1 cellular context compared by ENCODE assay signal in the genomic region with DNA sequence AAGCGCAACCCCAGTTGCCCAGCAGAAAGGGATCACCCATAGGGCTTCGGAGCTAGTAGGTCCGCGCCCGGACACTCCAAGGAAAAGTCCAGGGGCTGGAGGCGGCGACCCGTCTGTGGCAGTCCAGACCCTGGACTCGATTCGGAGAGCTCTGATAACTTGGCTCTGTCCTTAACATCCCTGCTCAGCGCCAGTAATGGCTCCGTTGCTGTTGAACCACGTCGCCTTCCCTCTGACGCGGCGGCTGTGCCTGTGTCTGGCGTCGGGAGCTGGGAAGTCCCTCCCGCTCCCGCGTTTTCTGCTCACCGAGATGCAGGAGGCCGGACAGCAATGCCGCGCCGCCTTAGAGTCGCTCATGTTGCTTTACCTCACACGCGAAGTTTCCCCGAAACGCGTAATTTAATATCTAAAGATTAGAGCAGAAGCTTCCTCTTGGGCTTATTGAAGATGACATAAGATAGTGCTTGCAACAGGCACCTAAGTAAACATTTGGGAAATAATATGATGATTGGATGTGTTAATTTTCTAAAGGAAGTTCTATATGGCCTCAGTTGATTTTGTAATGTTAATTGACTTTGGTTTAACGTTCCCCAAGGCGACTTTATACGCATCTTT.
TF ChIP-seq lines count a peak whose summit lies in the region.

No MANE protein-coding gene starts in this region.

TF ChIP-seq in K562, 482 proteins besides CTCF, POLR2A, EP300 and RAD21 (continued from another document and continues in another):
- TF ChIP-seq, protein P1, sequence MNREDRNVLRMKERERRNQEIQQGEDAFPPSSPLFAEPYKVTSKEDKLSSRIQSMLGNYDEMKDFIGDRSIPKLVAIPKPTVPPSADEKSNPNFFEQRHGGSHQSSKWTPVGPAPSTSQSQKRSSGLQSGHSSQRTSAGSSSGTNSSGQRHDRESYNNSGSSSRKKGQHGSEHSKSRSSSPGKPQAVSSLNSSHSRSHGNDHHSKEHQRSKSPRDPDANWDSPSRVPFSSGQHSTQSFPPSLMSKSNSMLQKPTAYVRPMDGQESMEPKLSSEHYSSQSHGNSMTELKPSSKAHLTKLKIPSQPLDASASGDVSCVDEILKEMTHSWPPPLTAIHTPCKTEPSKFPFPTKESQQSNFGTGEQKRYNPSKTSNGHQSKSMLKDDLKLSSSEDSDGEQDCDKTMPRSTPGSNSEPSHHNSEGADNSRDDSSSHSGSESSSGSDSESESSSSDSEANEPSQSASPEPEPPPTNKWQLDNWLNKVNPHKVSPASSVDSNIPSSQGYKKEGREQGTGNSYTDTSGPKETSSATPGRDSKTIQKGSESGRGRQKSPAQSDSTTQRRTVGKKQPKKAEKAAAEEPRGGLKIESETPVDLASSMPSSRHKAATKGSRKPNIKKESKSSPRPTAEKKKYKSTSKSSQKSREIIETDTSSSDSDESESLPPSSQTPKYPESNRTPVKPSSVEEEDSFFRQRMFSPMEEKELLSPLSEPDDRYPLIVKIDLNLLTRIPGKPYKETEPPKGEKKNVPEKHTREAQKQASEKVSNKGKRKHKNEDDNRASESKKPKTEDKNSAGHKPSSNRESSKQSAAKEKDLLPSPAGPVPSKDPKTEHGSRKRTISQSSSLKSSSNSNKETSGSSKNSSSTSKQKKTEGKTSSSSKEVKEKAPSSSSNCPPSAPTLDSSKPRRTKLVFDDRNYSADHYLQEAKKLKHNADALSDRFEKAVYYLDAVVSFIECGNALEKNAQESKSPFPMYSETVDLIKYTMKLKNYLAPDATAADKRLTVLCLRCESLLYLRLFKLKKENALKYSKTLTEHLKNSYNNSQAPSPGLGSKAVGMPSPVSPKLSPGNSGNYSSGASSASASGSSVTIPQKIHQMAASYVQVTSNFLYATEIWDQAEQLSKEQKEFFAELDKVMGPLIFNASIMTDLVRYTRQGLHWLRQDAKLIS (CRISPR knock-in tag; IDR thresholded peaks at IDR 0.05), result 0 out of 2 replicates have a peak, but pooled peaks have one; percentile 51
- TF ChIP-seq, protein P2, sequence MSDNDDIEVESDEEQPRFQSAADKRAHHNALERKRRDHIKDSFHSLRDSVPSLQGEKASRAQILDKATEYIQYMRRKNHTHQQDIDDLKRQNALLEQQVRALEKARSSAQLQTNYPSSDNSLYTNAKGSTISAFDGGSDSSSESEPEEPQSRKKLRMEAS (CRISPR knock-in tag; IDR thresholded peaks at IDR 0.05), result peak; percentile 91
- TF ChIP-seq CHD1 (IDR thresholded peaks at IDR 0.05; ENCODE audit: low read length) (peak; percentile 79), HDGF (IDR thresholded peaks at IDR 0.05) (no peak), SUPT5H (IDR thresholded peaks at IDR 0.05) (peak; percentile 82), C11orf30 (IDR thresholded peaks at IDR 0.05; ENCODE audit: low read depth) (peak; percentile 56), ZC3H8 (IDR thresholded peaks at IDR 0.05) (no peak), MTA3 (IDR thresholded peaks at IDR 0.05; ENCODE audit: borderline replicate concordance) (peak; percentile 64; the same call in 1 of the 2 replicates), LCOR (CRISPR knock-in tag; IDR thresholded peaks at IDR 0.05) (peak; percentile 93; the same call in 1 of the 2 replicates), MYC (IDR thresholded peaks at IDR 0.05; ENCODE audit: low read depth, low read length) (peak; percentile 55; the same call in 1 of the 2 replicates), MYC (CRISPR knock-in tag; IDR thresholded peaks at IDR 0.05; ENCODE audit: borderline replicate concordance, low read depth) (0 out of 2 replicates have a peak, but pooled peaks have one; percentile 54), L3MBTL2 (IDR thresholded peaks at IDR 0.05) (peak; percentile 97), DIDO1 (tag; IDR thresholded peaks at IDR 0.05; ENCODE audit: low read depth) (0 out of 2 replicates have a peak, but pooled peaks have one; percentile 38), FOXK2 (conservative IDR thresholded peaks at IDR 0.05 in 1 of 2, IDR thresholded peaks at IDR 0.05 in 1 of 2; ENCODE audit: low read depth in 2 of 2) (peak; percentile 85 to 87), PML (IDR thresholded peaks at IDR 0.05; ENCODE audit: low read length) (peak; percentile 45; the same call in 1 of the 2 replicates), HNRNPLL (IDR thresholded peaks at IDR 0.05; ENCODE audit: low read depth, low read length, poor library complexity, severe bottlenecking) (no peak), TEAD2 (tag; IDR thresholded peaks at IDR 0.05) (no peak), TBP (optimal IDR thresholded peaks at IDR 0.05; ENCODE audit: low read depth, low read length) (peak; percentile 67), KAT7 (CRISPR knock-in tag; IDR thresholded peaks at IDR 0.05; ENCODE audit: borderline replicate concordance) (0 out of 2 replicates have a peak, but pooled peaks have one; percentile 6), GTF2A2 (tag; IDR thresholded peaks at IDR 0.05) (no peak), PHF20 (IDR thresholded peaks at IDR 0.05; ENCODE audit: partially characterized antibody) (peak; percentile 84), POLR2H (tag; IDR thresholded peaks at IDR 0.05; ENCODE audit: low read depth) (peak; percentile 70), RNF2 (IDR thresholded peaks at IDR 0.05) (peak; percentile 57), ZNF830 (CRISPR knock-in tag; IDR thresholded peaks at IDR 0.05) (peak; percentile 82; the same call in 1 of the 2 replicates), ELF1 (tag; IDR thresholded peaks at IDR 0.05) (peak; percentile 18; the same call in 1 of the 2 replicates), POLR2G (IDR thresholded peaks at IDR 0.05; ENCODE audit: low read depth, low read length) (peak; percentile 74), HDAC8 (tag; IDR thresholded peaks at IDR 0.05) (0 out of 2 replicates have a peak, but pooled peaks have one; percentile 4)
- TF ChIP-seq, protein P3, sequence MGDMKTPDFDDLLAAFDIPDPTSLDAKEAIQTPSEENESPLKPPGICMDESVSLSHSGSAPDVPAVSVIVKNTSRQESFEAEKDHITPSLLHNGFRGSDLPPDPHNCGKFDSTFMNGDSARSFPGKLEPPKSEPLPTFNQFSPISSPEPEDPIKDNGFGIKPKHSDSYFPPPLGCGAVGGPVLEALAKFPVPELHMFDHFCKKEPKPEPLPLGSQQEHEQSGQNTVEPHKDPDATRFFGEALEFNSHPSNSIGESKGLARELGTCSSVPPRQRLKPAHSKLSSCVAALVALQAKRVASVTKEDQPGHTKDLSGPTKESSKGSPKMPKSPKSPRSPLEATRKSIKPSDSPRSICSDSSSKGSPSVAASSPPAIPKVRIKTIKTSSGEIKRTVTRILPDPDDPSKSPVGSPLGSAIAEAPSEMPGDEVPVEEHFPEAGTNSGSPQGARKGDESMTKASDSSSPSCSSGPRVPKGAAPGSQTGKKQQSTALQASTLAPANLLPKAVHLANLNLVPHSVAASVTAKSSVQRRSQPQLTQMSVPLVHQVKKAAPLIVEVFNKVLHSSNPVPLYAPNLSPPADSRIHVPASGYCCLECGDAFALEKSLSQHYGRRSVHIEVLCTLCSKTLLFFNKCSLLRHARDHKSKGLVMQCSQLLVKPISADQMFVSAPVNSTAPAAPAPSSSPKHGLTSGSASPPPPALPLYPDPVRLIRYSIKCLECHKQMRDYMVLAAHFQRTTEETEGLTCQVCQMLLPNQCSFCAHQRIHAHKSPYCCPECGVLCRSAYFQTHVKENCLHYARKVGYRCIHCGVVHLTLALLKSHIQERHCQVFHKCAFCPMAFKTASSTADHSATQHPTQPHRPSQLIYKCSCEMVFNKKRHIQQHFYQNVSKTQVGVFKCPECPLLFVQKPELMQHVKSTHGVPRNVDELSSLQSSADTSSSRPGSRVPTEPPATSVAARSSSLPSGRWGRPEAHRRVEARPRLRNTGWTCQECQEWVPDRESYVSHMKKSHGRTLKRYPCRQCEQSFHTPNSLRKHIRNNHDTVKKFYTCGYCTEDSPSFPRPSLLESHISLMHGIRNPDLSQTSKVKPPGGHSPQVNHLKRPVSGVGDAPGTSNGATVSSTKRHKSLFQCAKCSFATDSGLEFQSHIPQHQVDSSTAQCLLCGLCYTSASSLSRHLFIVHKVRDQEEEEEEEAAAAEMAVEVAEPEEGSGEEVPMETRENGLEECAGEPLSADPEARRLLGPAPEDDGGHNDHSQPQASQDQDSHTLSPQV (IDR thresholded peaks at IDR 0.05), result peak; percentile 63
- TF ChIP-seq, protein P4, sequence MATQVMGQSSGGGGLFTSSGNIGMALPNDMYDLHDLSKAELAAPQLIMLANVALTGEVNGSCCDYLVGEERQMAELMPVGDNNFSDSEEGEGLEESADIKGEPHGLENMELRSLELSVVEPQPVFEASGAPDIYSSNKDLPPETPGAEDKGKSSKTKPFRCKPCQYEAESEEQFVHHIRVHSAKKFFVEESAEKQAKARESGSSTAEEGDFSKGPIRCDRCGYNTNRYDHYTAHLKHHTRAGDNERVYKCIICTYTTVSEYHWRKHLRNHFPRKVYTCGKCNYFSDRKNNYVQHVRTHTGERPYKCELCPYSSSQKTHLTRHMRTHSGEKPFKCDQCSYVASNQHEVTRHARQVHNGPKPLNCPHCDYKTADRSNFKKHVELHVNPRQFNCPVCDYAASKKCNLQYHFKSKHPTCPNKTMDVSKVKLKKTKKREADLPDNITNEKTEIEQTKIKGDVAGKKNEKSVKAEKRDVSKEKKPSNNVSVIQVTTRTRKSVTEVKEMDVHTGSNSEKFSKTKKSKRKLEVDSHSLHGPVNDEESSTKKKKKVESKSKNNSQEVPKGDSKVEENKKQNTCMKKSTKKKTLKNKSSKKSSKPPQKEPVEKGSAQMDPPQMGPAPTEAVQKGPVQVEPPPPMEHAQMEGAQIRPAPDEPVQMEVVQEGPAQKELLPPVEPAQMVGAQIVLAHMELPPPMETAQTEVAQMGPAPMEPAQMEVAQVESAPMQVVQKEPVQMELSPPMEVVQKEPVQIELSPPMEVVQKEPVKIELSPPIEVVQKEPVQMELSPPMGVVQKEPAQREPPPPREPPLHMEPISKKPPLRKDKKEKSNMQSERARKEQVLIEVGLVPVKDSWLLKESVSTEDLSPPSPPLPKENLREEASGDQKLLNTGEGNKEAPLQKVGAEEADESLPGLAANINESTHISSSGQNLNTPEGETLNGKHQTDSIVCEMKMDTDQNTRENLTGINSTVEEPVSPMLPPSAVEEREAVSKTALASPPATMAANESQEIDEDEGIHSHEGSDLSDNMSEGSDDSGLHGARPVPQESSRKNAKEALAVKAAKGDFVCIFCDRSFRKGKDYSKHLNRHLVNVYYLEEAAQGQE (CRISPR knock-in tag; IDR thresholded peaks at IDR 0.05; ENCODE audit: low read depth), result peak; percentile 76
- TF ChIP-seq, protein P5, sequence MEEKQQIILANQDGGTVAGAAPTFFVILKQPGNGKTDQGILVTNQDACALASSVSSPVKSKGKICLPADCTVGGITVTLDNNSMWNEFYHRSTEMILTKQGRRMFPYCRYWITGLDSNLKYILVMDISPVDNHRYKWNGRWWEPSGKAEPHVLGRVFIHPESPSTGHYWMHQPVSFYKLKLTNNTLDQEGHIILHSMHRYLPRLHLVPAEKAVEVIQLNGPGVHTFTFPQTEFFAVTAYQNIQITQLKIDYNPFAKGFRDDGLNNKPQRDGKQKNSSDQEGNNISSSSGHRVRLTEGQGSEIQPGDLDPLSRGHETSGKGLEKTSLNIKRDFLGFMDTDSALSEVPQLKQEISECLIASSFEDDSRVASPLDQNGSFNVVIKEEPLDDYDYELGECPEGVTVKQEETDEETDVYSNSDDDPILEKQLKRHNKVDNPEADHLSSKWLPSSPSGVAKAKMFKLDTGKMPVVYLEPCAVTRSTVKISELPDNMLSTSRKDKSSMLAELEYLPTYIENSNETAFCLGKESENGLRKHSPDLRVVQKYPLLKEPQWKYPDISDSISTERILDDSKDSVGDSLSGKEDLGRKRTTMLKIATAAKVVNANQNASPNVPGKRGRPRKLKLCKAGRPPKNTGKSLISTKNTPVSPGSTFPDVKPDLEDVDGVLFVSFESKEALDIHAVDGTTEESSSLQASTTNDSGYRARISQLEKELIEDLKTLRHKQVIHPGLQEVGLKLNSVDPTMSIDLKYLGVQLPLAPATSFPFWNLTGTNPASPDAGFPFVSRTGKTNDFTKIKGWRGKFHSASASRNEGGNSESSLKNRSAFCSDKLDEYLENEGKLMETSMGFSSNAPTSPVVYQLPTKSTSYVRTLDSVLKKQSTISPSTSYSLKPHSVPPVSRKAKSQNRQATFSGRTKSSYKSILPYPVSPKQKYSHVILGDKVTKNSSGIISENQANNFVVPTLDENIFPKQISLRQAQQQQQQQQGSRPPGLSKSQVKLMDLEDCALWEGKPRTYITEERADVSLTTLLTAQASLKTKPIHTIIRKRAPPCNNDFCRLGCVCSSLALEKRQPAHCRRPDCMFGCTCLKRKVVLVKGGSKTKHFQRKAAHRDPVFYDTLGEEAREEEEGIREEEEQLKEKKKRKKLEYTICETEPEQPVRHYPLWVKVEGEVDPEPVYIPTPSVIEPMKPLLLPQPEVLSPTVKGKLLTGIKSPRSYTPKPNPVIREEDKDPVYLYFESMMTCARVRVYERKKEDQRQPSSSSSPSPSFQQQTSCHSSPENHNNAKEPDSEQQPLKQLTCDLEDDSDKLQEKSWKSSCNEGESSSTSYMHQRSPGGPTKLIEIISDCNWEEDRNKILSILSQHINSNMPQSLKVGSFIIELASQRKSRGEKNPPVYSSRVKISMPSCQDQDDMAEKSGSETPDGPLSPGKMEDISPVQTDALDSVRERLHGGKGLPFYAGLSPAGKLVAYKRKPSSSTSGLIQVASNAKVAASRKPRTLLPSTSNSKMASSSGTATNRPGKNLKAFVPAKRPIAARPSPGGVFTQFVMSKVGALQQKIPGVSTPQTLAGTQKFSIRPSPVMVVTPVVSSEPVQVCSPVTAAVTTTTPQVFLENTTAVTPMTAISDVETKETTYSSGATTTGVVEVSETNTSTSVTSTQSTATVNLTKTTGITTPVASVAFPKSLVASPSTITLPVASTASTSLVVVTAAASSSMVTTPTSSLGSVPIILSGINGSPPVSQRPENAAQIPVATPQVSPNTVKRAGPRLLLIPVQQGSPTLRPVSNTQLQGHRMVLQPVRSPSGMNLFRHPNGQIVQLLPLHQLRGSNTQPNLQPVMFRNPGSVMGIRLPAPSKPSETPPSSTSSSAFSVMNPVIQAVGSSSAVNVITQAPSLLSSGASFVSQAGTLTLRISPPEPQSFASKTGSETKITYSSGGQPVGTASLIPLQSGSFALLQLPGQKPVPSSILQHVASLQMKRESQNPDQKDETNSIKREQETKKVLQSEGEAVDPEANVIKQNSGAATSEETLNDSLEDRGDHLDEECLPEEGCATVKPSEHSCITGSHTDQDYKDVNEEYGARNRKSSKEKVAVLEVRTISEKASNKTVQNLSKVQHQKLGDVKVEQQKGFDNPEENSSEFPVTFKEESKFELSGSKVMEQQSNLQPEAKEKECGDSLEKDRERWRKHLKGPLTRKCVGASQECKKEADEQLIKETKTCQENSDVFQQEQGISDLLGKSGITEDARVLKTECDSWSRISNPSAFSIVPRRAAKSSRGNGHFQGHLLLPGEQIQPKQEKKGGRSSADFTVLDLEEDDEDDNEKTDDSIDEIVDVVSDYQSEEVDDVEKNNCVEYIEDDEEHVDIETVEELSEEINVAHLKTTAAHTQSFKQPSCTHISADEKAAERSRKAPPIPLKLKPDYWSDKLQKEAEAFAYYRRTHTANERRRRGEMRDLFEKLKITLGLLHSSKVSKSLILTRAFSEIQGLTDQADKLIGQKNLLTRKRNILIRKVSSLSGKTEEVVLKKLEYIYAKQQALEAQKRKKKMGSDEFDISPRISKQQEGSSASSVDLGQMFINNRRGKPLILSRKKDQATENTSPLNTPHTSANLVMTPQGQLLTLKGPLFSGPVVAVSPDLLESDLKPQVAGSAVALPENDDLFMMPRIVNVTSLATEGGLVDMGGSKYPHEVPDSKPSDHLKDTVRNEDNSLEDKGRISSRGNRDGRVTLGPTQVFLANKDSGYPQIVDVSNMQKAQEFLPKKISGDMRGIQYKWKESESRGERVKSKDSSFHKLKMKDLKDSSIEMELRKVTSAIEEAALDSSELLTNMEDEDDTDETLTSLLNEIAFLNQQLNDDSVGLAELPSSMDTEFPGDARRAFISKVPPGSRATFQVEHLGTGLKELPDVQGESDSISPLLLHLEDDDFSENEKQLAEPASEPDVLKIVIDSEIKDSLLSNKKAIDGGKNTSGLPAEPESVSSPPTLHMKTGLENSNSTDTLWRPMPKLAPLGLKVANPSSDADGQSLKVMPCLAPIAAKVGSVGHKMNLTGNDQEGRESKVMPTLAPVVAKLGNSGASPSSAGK (IDR thresholded peaks at IDR 0.05), result peak; percentile 97
